ENCODE assay signal across 8 cellular contexts in the genomic region with DNA sequence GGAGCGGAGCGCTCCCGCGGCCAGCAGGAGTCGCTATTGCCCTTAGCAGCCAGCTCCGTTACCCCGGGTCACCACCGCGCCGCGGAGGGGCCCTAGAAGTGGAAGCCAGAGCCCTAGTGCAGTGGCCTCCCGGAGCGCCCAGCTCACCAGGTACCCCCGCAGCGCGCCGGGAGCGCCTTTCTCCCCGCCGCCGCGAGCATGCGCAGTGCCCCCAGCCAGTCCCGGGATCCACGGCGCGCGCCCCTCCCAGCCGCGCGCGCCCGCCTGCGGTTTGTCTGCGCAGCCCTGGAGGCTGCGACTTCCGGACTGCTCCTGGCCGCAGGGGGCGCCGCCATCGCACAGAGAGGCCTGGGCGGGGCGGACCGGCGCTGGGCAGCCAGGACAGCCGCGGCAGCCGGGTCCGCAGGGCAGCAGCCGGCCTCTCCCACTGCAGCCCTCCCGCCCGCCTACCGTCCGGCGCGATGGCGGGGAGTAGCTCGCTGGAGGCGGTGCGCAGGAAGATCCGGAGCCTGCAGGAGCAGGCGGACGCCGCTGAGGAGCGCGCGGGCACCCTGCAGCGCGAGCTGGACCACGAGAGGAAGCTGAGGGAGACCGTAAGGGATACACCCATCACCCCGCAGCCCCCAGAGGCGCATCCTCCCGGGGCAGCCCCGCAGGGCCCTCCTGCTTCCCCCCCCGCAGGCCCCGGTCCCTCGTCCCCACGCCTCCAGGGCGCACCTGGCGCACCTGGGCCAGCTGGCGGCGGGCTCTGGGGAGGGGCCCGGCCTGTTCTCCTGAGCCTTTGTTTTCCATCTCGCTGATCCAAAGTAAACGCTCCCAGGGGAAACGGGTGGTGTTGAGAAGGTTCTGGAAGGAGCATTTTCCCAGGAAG. TPM values are rescaled to one million over a fixed set of nuclear protein-coding genes. Genes with fewer than 3 reads are reported as not detected.
A peak's percentile ranks its signal among the peaks of the same experiment; 100 is the strongest.
DNase-seq lines count a peak whose midpoint lies in the region; ATAC-seq and TF ChIP-seq lines count a peak whose summit lies in the region.

No MANE protein-coding gene starts in this region.

- H3K36me3 Mint-ChIP-seq in activated T-helper 1 cell treated with anti-CD3 and anti-CD28 coated beads, Interleukin-12 subunit alpha, Interleukin-12 subunit beta, Interleukin-2, Interleukin-4 antibody, amounts not matched to agents 30 ng/mL and 10 ng/mL and 1 ng/mL, durations not matched to agents 14 hours and 24 hours and 36 hours (ENCODE audit: low read depth): no peaks in the 10 kb centered on the region
- no peaks in the 10 kb centered on the region for H3K36me3 Mint-ChIP-seq in natural killer cell

- H3K27ac ChIP-seq in Peyer's patch (peak overlapping the region; percentile 85 to 97 (median 91)), fibroblast of lung (ENCODE audit: insufficient read depth, low read length) (peak overlapping the region; percentile 68)

- H3K27ac Mint-ChIP-seq in activated T-helper 1 cell treated with anti-CD3 and anti-CD28 coated beads, Interleukin-12 subunit alpha, Interleukin-12 subunit beta, Interleukin-2, Interleukin-4 antibody, amounts not matched to agents 30 ng/mL and 10 ng/mL and 1 ng/mL, durations not matched to agents 14 hours and 24 hours and 36 hours: peak overlapping the region; percentile 61
- peak overlapping the region; percentile 77 to 85 for H3K27ac Mint-ChIP-seq in natural killer cell

- H3K27me3 Mint-ChIP-seq in activated T-helper 1 cell treated with anti-CD3 and anti-CD28 coated beads, Interleukin-12 subunit alpha, Interleukin-12 subunit beta, Interleukin-2, Interleukin-4 antibody, amounts not matched to agents 30 ng/mL and 10 ng/mL and 1 ng/mL, durations not matched to agents 14 hours and 24 hours and 36 hours (ENCODE audit: insufficient read depth): peaks cover 54% of the 10 kb centered on the region
- peaks cover 34 to 35% of the 10 kb centered on the region in 2 donors for H3K27me3 Mint-ChIP-seq in natural killer cell (ENCODE audit: low read depth in 2 of 2)

- no peak overlapping the region for H2AFZ ChIP-seq in fibroblast of lung (ENCODE audit: low read length)

- H3K4me1 Mint-ChIP-seq in activated T-helper 1 cell treated with anti-CD3 and anti-CD28 coated beads, Interleukin-12 subunit alpha, Interleukin-12 subunit beta, Interleukin-2, Interleukin-4 antibody, amounts not matched to agents 30 ng/mL and 10 ng/mL and 1 ng/mL, durations not matched to agents 14 hours and 24 hours and 36 hours (ENCODE audit: low read depth): peaks cover 20% of the 10 kb centered on the region
- peaks cover 38% of the 10 kb centered on the region in 2 donors for H3K4me1 Mint-ChIP-seq in natural killer cell

- H3K9me3 ChIP-seq in Peyer's patch (no peaks in the 10 kb centered on the region), fibroblast of lung (ENCODE audit: control insufficient read depth, insufficient read depth, low read depth, low read length) (no peaks in the 10 kb centered on the region)

- peak overlapping the region; percentile 75 to 97 (median 84) for H3K4me3 ChIP-seq in Peyer's patch
- peak overlapping the region; percentile 66 to 88 (median 75) for H3K4me3 ChIP-seq in fibroblast of lung (replicated peaks in 1 of 4; ENCODE audit: control extremely low read depth in 1 of 4, insufficient read depth in 1 of 4, low read depth in 3 of 4, low read length in 4 of 4)

- TF ChIP-seq CTCF in Peyer's patch (IDR thresholded peaks at IDR 0.05) (peak; percentile 81 to 98 (median 96)), fibroblast of lung (conservative IDR thresholded peaks at IDR 0.05 in 1 of 2, IDR thresholded peaks at IDR 0.05 in 1 of 2; ENCODE audit: low read depth in 1 of 2, low read length in 2 of 2) (peak; percentile 87 to 90), natural killer cell (IDR thresholded peaks at IDR 0.05) (peak; percentile 98)

- DNase-seq in DMS79 (lab: John Stamatoyannopoulos, UW): peak; percentile 39
- peak; percentile 59 for DNase-seq in KG1 (lab: John Stamatoyannopoulos, UW)
- peak; percentile 85 to 96 (median 95) for DNase-seq in Peyer's patch
- DNase-seq in activated T-helper 1 cell treated with anti-CD3 and anti-CD28 coated beads, Interleukin-12 subunit alpha, Interleukin-12 subunit beta, Interleukin-2, Interleukin-4 antibody, amounts not matched to agents 30 ng/mL and 10 ng/mL and 1 ng/mL, durations not matched to agents 14 hours and 24 hours and 36 hours (ENCODE audit: low spot score): peak; percentile 79
- peak; percentile 89 to 94 for DNase-seq in fibroblast of lung (ENCODE audit: low read depth in 2 of 2)
- peak; percentile 83 for DNase-seq in natural killer cell
- peak; percentile 80 to 94 (median 82) for DNase-seq in stimulated activated naive CD4-positive, alpha-beta T cell (lab: John Stamatoyannopoulos, UW)

- H3K4me2 ChIP-seq in fibroblast of lung (ENCODE audit: extremely low read depth, insufficient read depth, low read length): peak overlapping the region; percentile 92

- H3K79me2 ChIP-seq in fibroblast of lung (ENCODE audit: control insufficient read depth, insufficient read depth, low read length): peaks cover 82% of the 10 kb centered on the region

- intact Hi-C loops in activated T-helper 1 cell treated with anti-CD3 and anti-CD28 coated beads, Interleukin-12 subunit alpha, Interleukin-12 subunit beta, Interleukin-2, Interleukin-4 antibody, amounts not matched to agents 30 ng/mL and 10 ng/mL and 1 ng/mL, durations not matched to agents 14 hours and 24 hours and 36 hours (cut with micrococcal nuclease): loop anchor here (1.0 to 5.0 kb wide), 3 partner anchors 45 to 354 kb away; partner anchors contain the start of gene APH1B
- intact Hi-C loops in natural killer cell (cut with micrococcal nuclease): loop anchor here (1.0 to 10.0 kb wide), 3 partner anchors 45 to 236 kb away; partner anchors contain the start of gene RPS27L

- no peaks in the 10 kb centered on the region for H3K9me3 Mint-ChIP-seq in activated T-helper 1 cell treated with anti-CD3 and anti-CD28 coated beads, Interleukin-12 subunit alpha, Interleukin-12 subunit beta, Interleukin-2, Interleukin-4 antibody, amounts not matched to agents 30 ng/mL and 10 ng/mL and 1 ng/mL, durations not matched to agents 14 hours and 24 hours and 36 hours
- H3K9me3 Mint-ChIP-seq in natural killer cell: no peaks in the 10 kb centered on the region

- H3K4me1 ChIP-seq in Peyer's patch: peaks cover 0 to 53% (median 9%) of the 10 kb centered on the region in 4 donors
- H3K4me1 ChIP-seq in fibroblast of lung (ENCODE audit: control insufficient read depth, extremely low read depth, insufficient read depth, low read length): peaks cover 37% of the 10 kb centered on the region

- ATAC-seq in GM21737 (IDR thresholded peaks at IDR 0.05; ENCODE audit: unreplicated experiment): peak; percentile 83
- ATAC-seq in natural killer cell: peak; percentile 86 to 92 (median 87)

- H3K27me3 ChIP-seq in Peyer's patch (no peaks in the 10 kb centered on the region), fibroblast of lung (ENCODE audit: control insufficient read depth, insufficient read depth, low read length) (no peaks in the 10 kb centered on the region)

- H3K36me3 ChIP-seq in Peyer's patch (no peaks in the 10 kb centered on the region), fibroblast of lung (ENCODE audit: control insufficient read depth, insufficient read depth, low read length) (peaks cover 3% of the 10 kb centered on the region)

- H4K20me1 ChIP-seq in fibroblast of lung (ENCODE audit: control insufficient read depth, extremely low read depth, insufficient read depth, low read length): no peaks in the 10 kb centered on the region

- TF ChIP-seq POLR2A in Peyer's patch (IDR thresholded peaks at IDR 0.05): peak; percentile 89 to 91

- peak overlapping the region; percentile 92 for H3K4me3 Mint-ChIP-seq in activated T-helper 1 cell treated with anti-CD3 and anti-CD28 coated beads, Interleukin-12 subunit alpha, Interleukin-12 subunit beta, Interleukin-2, Interleukin-4 antibody, amounts not matched to agents 30 ng/mL and 10 ng/mL and 1 ng/mL, durations not matched to agents 14 hours and 24 hours and 36 hours
- peak overlapping the region; percentile 96 for H3K4me3 Mint-ChIP-seq in natural killer cell

- peak overlapping the region; percentile 73 for H3K9ac ChIP-seq in fibroblast of lung (ENCODE audit: insufficient read depth, low read length)

RNA-seq across cellular contexts. Expression of gene TPM1, which starts 5.8 kb away (rescaled TPM):
- 100 to 1,000 TPM; 555 to 997 (median 617) TPM for total RNA-seq in Peyer's patch
- total RNA-seq in activated T-helper 1 cell treated with anti-CD3 and anti-CD28 coated beads, Interleukin-12 subunit alpha, Interleukin-12 subunit beta, Interleukin-2, Interleukin-4 antibody, amounts not matched to agents 30 ng/mL and 10 ng/mL and 1 ng/mL, durations not matched to agents 14 hours and 24 hours and 36 hours: 9.3 and 9.7 TPM in 2 replicates
- 224 and 279 TPM in 2 replicates for total RNA-seq in fibroblast of lung
- polyA plus RNA-seq in fibroblast of lung: 515 and 1,732 TPM in 2 replicates
- polyA plus RNA-seq in fibroblast of lung (2012): 351 and 1,059 TPM in 2 replicates
- 61.4 and 196 TPM in 2 replicates for polyA minus RNA-seq in fibroblast of lung (ENCODE audit: low replicate concordance)
- 10 to 100 TPM; 21.5 to 33.0 (median 25.6) TPM for total RNA-seq in natural killer cell

Comparison
In these comparisons a context has a peak if more than half of its experiments do, and no peak if none do; other contexts are left out.
1. Peak in every context shown above with its lines: DNase-seq, ATAC-seq, H3K4me3 ChIP-seq and H3K27ac ChIP-seq.
2. DNase-seq: peak in every context shown above with its lines; median percentile 95 in Peyer's patch; 92 in fibroblast of lung; 83 in natural killer cell; 82 in stimulated activated naive CD4-positive, alpha-beta T cell; 79 in activated T-helper 1 cell treated with anti-CD3 and anti-CD28 coated beads, Interleukin-12 subunit alpha, Interleukin-12 subunit beta, Interleukin-2, Interleukin-4 antibody, amounts not matched to agents 30 ng/mL and 10 ng/mL and 1 ng/mL, durations not matched to agents 14 hours and 24 hours and 36 hours; 59 in KG1; 39 in DMS79.